In genomic region chr22:50674606-50675552, GRCh38 we compare ENCODE assay signal across 3 cellular contexts.
TF ChIP-seq lines count a peak whose summit lies in the region.

No MANE protein-coding gene starts in this region.

TF ChIP-seq in A549, 52 proteins besides CTCF, POLR2A, EP300 and RAD21:
- TF ChIP-seq CHD4 (IDR thresholded peaks at IDR 0.05; ENCODE audit: borderline replicate concordance), result no peak
- no peak for TF ChIP-seq TFCP2L1 (CRISPR knock-in tag; IDR thresholded peaks at IDR 0.05)
- TF ChIP-seq RFX5 (IDR thresholded peaks at IDR 0.05), result no peak
- TF ChIP-seq MYC (IDR thresholded peaks at IDR 0.05; ENCODE audit: borderline replicate concordance, low read length), result no peak
- TF ChIP-seq ZC3H11A (IDR thresholded peaks at IDR 0.05), result no peak
- TF ChIP-seq ELK1 (IDR thresholded peaks at IDR 0.05; ENCODE audit: low read depth, low read length), result no peak
- no peak for TF ChIP-seq HES2 (IDR thresholded peaks at IDR 0.05)
- no peak for TF ChIP-seq POLR2AphosphoS2 (conservative IDR thresholded peaks at IDR 0.05; ENCODE audit: low read length)
- no peak for TF ChIP-seq CBX8 (IDR thresholded peaks at IDR 0.05)
- no peak for TF ChIP-seq ZSCAN20 (CRISPR knock-in tag; IDR thresholded peaks at IDR 0.05)
- no peak for TF ChIP-seq ATOH8 (CRISPR knock-in tag; IDR thresholded peaks at IDR 0.05; ENCODE audit: low read depth)
- TF ChIP-seq HMGXB4 (CRISPR knock-in tag; IDR thresholded peaks at IDR 0.05; ENCODE audit: borderline replicate concordance), result no peak
- no peak for TF ChIP-seq NPAS2 (CRISPR knock-in tag; IDR thresholded peaks at IDR 0.05; ENCODE audit: borderline replicate concordance)
- no peak for TF ChIP-seq HDAC2 (IDR thresholded peaks at IDR 0.05)
- TF ChIP-seq JUNB (IDR thresholded peaks at IDR 0.05), result no peak

TF ChIP-seq in SK-N-SH, 30 proteins besides CTCF, POLR2A, EP300 and RAD21:
- TF ChIP-seq FOSL2 (IDR thresholded peaks at IDR 0.05; ENCODE audit: borderline replicate concordance, low read depth) (no peak), SIN3A (IDR thresholded peaks at IDR 0.05; ENCODE audit: borderline replicate concordance, low read depth, low read length) (no peak), RCOR1 (IDR thresholded peaks at IDR 0.05; ENCODE audit: low read length) (no peak), FOXJ3 (CRISPR knock-in tag; IDR thresholded peaks at IDR 0.05) (no peak), TCF12 (IDR thresholded peaks at IDR 0.05) (no peak), PBX3 (IDR thresholded peaks at IDR 0.05) (no peak), GABPA (IDR thresholded peaks at IDR 0.05; ENCODE audit: low read depth) (no peak), TAF1 (IDR thresholded peaks at IDR 0.05; ENCODE audit: borderline replicate concordance, low read depth, low read length) (no peak), CHD2 (IDR thresholded peaks at IDR 0.05; ENCODE audit: low read length, partially characterized antibody) (no peak), ZBTB33 (IDR thresholded peaks at IDR 0.05; ENCODE audit: borderline replicate concordance, low read depth) (no peak), JUND (IDR thresholded peaks at IDR 0.05) (no peak), EZH2phosphoT487 (IDR thresholded peaks at IDR 0.05; ENCODE audit: borderline replicate concordance, low read depth) (no peak), ELF1 (IDR thresholded peaks at IDR 0.05) (no peak), TEAD4 (IDR thresholded peaks at IDR 0.05; ENCODE audit: borderline replicate concordance, insufficient read depth) (no peak), REST (IDR thresholded peaks at IDR 0.05; ENCODE audit: low read depth, low read length) (no peak), IRF3 (IDR thresholded peaks at IDR 0.05; ENCODE audit: low read depth, low read length) (no peak), SMC3 (IDR thresholded peaks at IDR 0.05; ENCODE audit: low read depth, low read length) (no peak), USF1 (IDR thresholded peaks at IDR 0.05; ENCODE audit: borderline replicate concordance, low read depth) (no peak), GATA2 (CRISPR knock-in tag; IDR thresholded peaks at IDR 0.05) (no peak), YY1 (IDR thresholded peaks at IDR 0.05; ENCODE audit: low read depth) (no peak)

TF ChIP-seq in endothelial cell of umbilical vein, 7 proteins besides CTCF, POLR2A, EP300 and RAD21:
- no peak for TF ChIP-seq POLR2AphosphoS5 (IDR thresholded peaks at IDR 0.05; ENCODE audit: insufficient read depth, low read depth, low read length)
- no peak for TF ChIP-seq MYC (IDR thresholded peaks at IDR 0.05; ENCODE audit: low read depth, low read length)
- TF ChIP-seq JUN (IDR thresholded peaks at IDR 0.05; ENCODE audit: borderline replicate concordance, insufficient read depth, insufficient read length, low read depth), result no peak
- no peak for TF ChIP-seq GATA2 (IDR thresholded peaks at IDR 0.05; ENCODE audit: insufficient read depth, insufficient read length, low read depth, low read length)
- no peak for TF ChIP-seq EZH2 (IDR thresholded peaks at IDR 0.05; ENCODE audit: borderline replicate concordance, low read depth, low read length, severe bottlenecking)
- no peak for TF ChIP-seq MAX (IDR thresholded peaks at IDR 0.05; ENCODE audit: insufficient read depth, insufficient read length)
- no peak for TF ChIP-seq FOS (IDR thresholded peaks at IDR 0.05; ENCODE audit: borderline replicate concordance, insufficient read depth, low read length)
